Comparison of ENCODE assay signal across 9 cellular contexts in the genomic region with DNA sequence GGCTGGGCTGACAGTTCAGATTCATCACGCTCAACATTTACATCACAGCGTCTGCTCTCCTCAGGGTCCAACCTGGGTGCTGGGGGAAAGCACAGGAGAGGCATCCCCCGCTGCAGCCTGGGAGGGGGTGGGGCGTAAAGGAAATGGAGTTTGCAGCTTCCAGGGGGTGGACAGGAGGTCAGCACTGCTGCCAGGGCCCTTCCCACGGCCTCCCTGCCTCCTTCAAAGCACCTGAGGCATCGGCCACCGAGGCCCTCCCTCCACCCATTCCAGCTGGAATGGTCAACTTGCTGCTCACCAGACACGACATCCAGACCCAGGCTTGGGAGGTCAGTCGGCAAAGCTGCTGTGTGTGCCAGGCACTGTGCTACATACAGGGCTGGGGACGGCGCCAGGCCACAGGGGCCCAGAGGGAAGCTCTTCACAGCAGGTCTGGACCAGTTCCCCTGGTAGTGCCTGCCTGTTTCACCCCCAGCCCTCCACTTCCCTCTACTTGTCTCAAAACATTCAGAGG.
DNase-seq lines count a peak whose midpoint lies in the region; ATAC-seq and TF ChIP-seq lines count a peak whose summit lies in the region.
"Had no signal": no experiment of that assay in that cellular context is flagged by ENCODE, and none has a peak within 500 bp of the region (broad histone marks: within the 10 kb centered on the region; RNA-seq: fewer than 3 reads in every experiment).

No MANE protein-coding gene starts in this region.

- no peaks in the 10 kb centered on the region for H3K79me1 ChIP-seq in neuronal stem cell (ENCODE audit: low read depth, low read length)

- H2BK120ac ChIP-seq in neuronal stem cell (ENCODE audit: low read depth, low read length) = no peak overlapping the region

- H3K36me3 Mint-ChIP-seq in activated T-helper 17 cell treated with anti-CD3 and anti-CD28 coated beads, Interleukin-2, amount 50 U/mL, for 72 hours (ENCODE audit: low read depth) = no peaks in the 10 kb centered on the region

- H3K4me3 ChIP-seq in neuronal stem cell (ENCODE audit: low read length in 2 of 2) = no peak overlapping the region
- H3K4me3 ChIP-seq in uterus = no peak overlapping the region

- ATAC-seq in left cardiac atrium = peak; percentile 14 to 25
- no peak for ATAC-seq in activated T-helper 17 cell treated with anti-CD3 and anti-CD28 coated beads, Interleukin-2, amount 50 U/mL, for 72 hours (replicated peaks)
- ATAC-seq in HG02870 (IDR thresholded peaks at IDR 0.05; ENCODE audit: unreplicated experiment) = no peak

- H3K4me3 Mint-ChIP-seq in activated T-helper 17 cell treated with anti-CD3 and anti-CD28 coated beads, Interleukin-2, amount 50 U/mL, for 72 hours = no peak overlapping the region
- H3K4me3 Mint-ChIP-seq: activated naive CD4-positive, alpha-beta T cell treated with anti-CD3 and anti-CD28 coated beads for 36 hours had no signal

- H3K27me3 Mint-ChIP-seq in activated T-helper 17 cell treated with anti-CD3 and anti-CD28 coated beads, Interleukin-2, amount 50 U/mL, for 72 hours = peaks cover 15% of the 10 kb centered on the region

- no peak overlapping the region for H4K8ac ChIP-seq in neuronal stem cell (ENCODE audit: low read depth, low read length)

- H3K4me1 Mint-ChIP-seq in activated T-helper 17 cell treated with anti-CD3 and anti-CD28 coated beads, Interleukin-2, amount 50 U/mL, for 72 hours = no peaks in the 10 kb centered on the region

- H3K4me2 ChIP-seq in neuronal stem cell (ENCODE audit: insufficient read depth, low read length, poor library complexity, severe bottlenecking) = no peak overlapping the region

- H2BK5ac ChIP-seq in neuronal stem cell (ENCODE audit: low read length) = no peak overlapping the region

- H3K4me1 ChIP-seq in neuronal stem cell (ENCODE audit: control insufficient read depth in 2 of 2, insufficient read depth in 1 of 2, low read depth in 1 of 2, low read length in 2 of 2) = peaks cover 18 to 24% of the 10 kb centered on the region in 2 donors
- no peaks in the 10 kb centered on the region for H3K4me1 ChIP-seq in uterus

- peak overlapping the region; percentile 95 for H2AK5ac ChIP-seq in neuronal stem cell (ENCODE audit: low read depth, low read length)

- H3K27ac ChIP-seq in neuronal stem cell (replicated peaks; ENCODE audit: low read length) = no peak overlapping the region
- H3K27ac ChIP-seq in uterus = peak overlapping the region; percentile 85 to 93

- H3K4ac ChIP-seq in neuronal stem cell (ENCODE audit: low read length) = peak overlapping the region; percentile 85

- H2BK15ac ChIP-seq in neuronal stem cell (ENCODE audit: low read length) = peak overlapping the region; percentile 8

- H3K27ac Mint-ChIP-seq in activated T-helper 17 cell treated with anti-CD3 and anti-CD28 coated beads, Interleukin-2, amount 50 U/mL, for 72 hours = no peak overlapping the region
- H3K27ac Mint-ChIP-seq: activated naive CD4-positive, alpha-beta T cell treated with anti-CD3 and anti-CD28 coated beads for 36 hours had no signal

- H3K18ac ChIP-seq in neuronal stem cell (ENCODE audit: low read length) = peak overlapping the region; percentile 89

- DNase-seq in NCI-H82 (lab: John Stamatoyannopoulos, UW) (peak; percentile 68), NCI-H82 treated with DMSO at 0.1 percent for 48 hours (lab: John Stamatoyannopoulos, UW; ENCODE audit: unreplicated experiment) (no peak), left cardiac atrium (peak; percentile 38), neuronal stem cell (ENCODE audit: low spot score) (no peak), uterus (peak; percentile 40 to 43), NCI-H2107 (lab: John Stamatoyannopoulos, UW) (no peak)
- DNase-seq: activated naive CD4-positive, alpha-beta T cell treated with anti-CD3 and anti-CD28 coated beads for 36 hours had no signal

- intact Hi-C loops in left cardiac atrium (cut with DNase I) = loop anchor here in 1 of 2 donors (10.0 kb wide), 1 partner anchor 115 kb away; no protein-coding TSS in a partner anchor
- intact Hi-C loops in uterus (cut with DNase I; ENCODE audit: low total_unique reads) = no loop called here

- H2BK12ac ChIP-seq in neuronal stem cell (ENCODE audit: low read length) = peak overlapping the region; percentile 80

- no peak overlapping the region for H3K14ac ChIP-seq in neuronal stem cell (ENCODE audit: low read length)

- H4K91ac ChIP-seq in neuronal stem cell (ENCODE audit: low read depth, low read length, poor library complexity) = no peak overlapping the region

- no CpG with 5 or more reads among the region's 11 CpGs for WGBS in neuronal stem cell (ENCODE audit: extremely low coverage in 2 of 2, insufficient read length in 2 of 2, insufficient replicate concordance in 1 of 2), 2 donors

- H2AFZ ChIP-seq in neuronal stem cell (ENCODE audit: low read length) = peak overlapping the region; percentile 81

- H3K27me3 ChIP-seq in neuronal stem cell (ENCODE audit: control insufficient read depth in 3 of 3, insufficient read depth in 3 of 3, low read depth in 1 of 3, low read length in 3 of 3) (no peaks in the 10 kb centered on the region), uterus (no peaks in the 10 kb centered on the region)

- H3K9me3 ChIP-seq in neuronal stem cell (replicated peaks in 1 of 2; ENCODE audit: control insufficient read depth in 2 of 2, insufficient read depth in 1 of 2, low read depth in 1 of 2, low read length in 2 of 2) (peaks cover 0 to 3% of the 10 kb centered on the region in 2 donors), uterus (no peaks in the 10 kb centered on the region)

- no peak for TF ChIP-seq POLR2A in uterus (IDR thresholded peaks at IDR 0.05)

- peak overlapping the region; percentile 55 for H3K9ac ChIP-seq in neuronal stem cell (ENCODE audit: low read depth, low read length, poor library complexity)

- no peaks in the 10 kb centered on the region for H3K9me3 Mint-ChIP-seq in activated T-helper 17 cell treated with anti-CD3 and anti-CD28 coated beads, Interleukin-2, amount 50 U/mL, for 72 hours
- H3K9me3 Mint-ChIP-seq: activated naive CD4-positive, alpha-beta T cell treated with anti-CD3 and anti-CD28 coated beads for 36 hours had no signal

- H3K36me3 ChIP-seq in neuronal stem cell (replicated peaks in 1 of 2; ENCODE audit: control insufficient read depth in 2 of 2, insufficient read depth in 2 of 2, low read length in 2 of 2) (peaks cover 0 to 10% of the 10 kb centered on the region in 2 donors), uterus (no peaks in the 10 kb centered on the region)

- TF ChIP-seq CTCF in uterus (IDR thresholded peaks at IDR 0.05) = no peak

- H3K23ac ChIP-seq in neuronal stem cell (ENCODE audit: low read depth, low read length, poor library complexity) = peak overlapping the region; percentile 92

Comparison
In these comparisons a context has a peak if more than half of its experiments do, and no peak if none do; other contexts are left out.
1. DNase-seq: peak in NCI-H82 (single experiment), left cardiac atrium (single experiment) and uterus (2 of 2); none in NCI-H82 treated with DMSO at 0.1 percent for 48 hours (single experiment), neuronal stem cell (single experiment) and NCI-H2107 (single experiment).
2. ATAC-seq: peak in left cardiac atrium (2 of 2); none in activated T-helper 17 cell treated with anti-CD3 and anti-CD28 coated beads, Interleukin-2, amount 50 U/mL, for 72 hours (single experiment) and HG02870 (single experiment).